8 cellular contexts compared by ENCODE assay signal in genomic region chr13:73765651-73766384, GRCh38.
DNase-seq lines count a peak whose midpoint lies in the region; ATAC-seq, FAIRE-seq and TF ChIP-seq lines count a peak whose summit lies in the region.

No MANE protein-coding gene starts in this region.

- H2AFZ ChIP-seq in trophoblast cell (ENCODE audit: insufficient read depth, low read length, poor library complexity): no peak overlapping the region

- H2BK120ac ChIP-seq in trophoblast cell (ENCODE audit: insufficient read depth, low read length, poor library complexity): no peak overlapping the region

- DNase-seq in GM19239 (ENCODE audit: insufficient read length, low spot score) (no peak), SK-MEL-5 (ENCODE audit: low read depth, low spot score) (peak; percentile 2), heart left ventricle (peak; percentile 86 to 93 (median 90)), trophoblast cell (no peak), testis (peak; percentile 84), urothelium cell line (ENCODE audit: low spot score) (no peak)
- DNase-seq in activated naive CD4-positive, alpha-beta T cell treated with anti-CD3 and anti-CD28 coated beads, Interleukin-2, amount 50 U/mL, for 72 hours (ENCODE audit: low spot score in 2 of 2): peak; percentile 65 to 78

- in situ Hi-C loops in SK-MEL-5 (cut with HindIII; ENCODE audit: low pct_unique_long_range_greater_than_20kb, low sequenced_read_pairs): no loop called here

- TF ChIP-seq POLR2A in heart left ventricle (IDR thresholded peaks at IDR 0.05) (no peak), testis (IDR thresholded peaks at IDR 0.05) (no peak)

- no peak for TF ChIP-seq CTCF in heart left ventricle (IDR thresholded peaks at IDR 0.05)
- no peak for TF ChIP-seq CTCF in testis (IDR thresholded peaks at IDR 0.05)

- H3K23ac ChIP-seq in trophoblast cell (ENCODE audit: low read length): no peak overlapping the region

- H3K4me1 ChIP-seq in heart left ventricle (peaks cover 8 to 37% (median 32%) of the 10 kb centered on the region in 12 donors), trophoblast cell (ENCODE audit: control insufficient read depth in 1 of 2, insufficient read depth in 2 of 2, low read length in 2 of 2) (no peaks in the 10 kb centered on the region), testis (peaks cover 13% of the 10 kb centered on the region)

- no peak overlapping the region for H2BK12ac ChIP-seq in trophoblast cell (ENCODE audit: low read length)

- H4K91ac ChIP-seq in trophoblast cell (ENCODE audit: low read depth, low read length): no peak overlapping the region

- intact Hi-C loops in heart left ventricle (cut with DNase I): loop anchor here in 2 of 10 donors (10.0 kb wide), 2 partner anchors 369 to 1449 kb away; partner anchors contain the start of gene KLF12 (in 2 of the 2)
- intact Hi-C loops in testis (cut with DNase I; ENCODE audit: low total_unique reads): no loop called here

- H3K36me3 ChIP-seq in heart left ventricle (peaks cover 0 to 10% (median 0%) of the 10 kb centered on the region in 9 donors), trophoblast cell (ENCODE audit: control insufficient read depth in 1 of 2, insufficient read depth in 2 of 2, low read length in 2 of 2) (no peaks in the 10 kb centered on the region), testis (ENCODE audit: low read depth, missing control alignments) (no peaks in the 10 kb centered on the region)

- H3K27me3 ChIP-seq in heart left ventricle (no peaks in the 10 kb centered on the region), trophoblast cell (ENCODE audit: insufficient read depth, low read length) (no peaks in the 10 kb centered on the region), testis (no peaks in the 10 kb centered on the region)

- no peak overlapping the region for H4K8ac ChIP-seq in trophoblast cell (ENCODE audit: low read depth, low read length)

- H3K27ac Mint-ChIP-seq in activated naive CD4-positive, alpha-beta T cell treated with anti-CD3 and anti-CD28 coated beads, Interleukin-2, amount 50 U/mL, for 72 hours: peak overlapping the region; percentile 96

- peaks cover 10 to 18% of the 10 kb centered on the region in 2 donors for H3K36me3 Mint-ChIP-seq in activated naive CD4-positive, alpha-beta T cell treated with anti-CD3 and anti-CD28 coated beads, Interleukin-2, amount 50 U/mL, for 72 hours

- H3K4ac ChIP-seq in trophoblast cell (ENCODE audit: low read depth, low read length): no peak overlapping the region

- no peak overlapping the region for H2AK5ac ChIP-seq in trophoblast cell (ENCODE audit: low read length)

- no peak overlapping the region for H3K18ac ChIP-seq in trophoblast cell (ENCODE audit: low read length)

- FAIRE-seq in GM19239 (lab: Jason Lieb, UNC): peak; percentile 94
- FAIRE-seq in urothelium cell line (lab: Jason Lieb, UNC): no peak

- no peaks in the 10 kb centered on the region for H3K79me2 ChIP-seq in trophoblast cell (ENCODE audit: control insufficient read depth, insufficient read depth, low read length, poor library complexity)

- H2BK5ac ChIP-seq in trophoblast cell (ENCODE audit: low read depth, low read length, poor library complexity): no peak overlapping the region

- H3K27ac ChIP-seq in heart left ventricle (peak overlapping the region; percentile 19 to 77 (median 66)), trophoblast cell (ENCODE audit: low read depth, low read length) (no peak overlapping the region), testis (peak overlapping the region in 1 of 2 donors; percentile 44)

- no peak overlapping the region for H4K12ac ChIP-seq in trophoblast cell (ENCODE audit: low read depth, low read length)

- peak overlapping the region; percentile 43 for H3K4me2 ChIP-seq in trophoblast cell (ENCODE audit: low read length)

- peaks cover 4 to 5% of the 10 kb centered on the region in 2 donors for H3K9me3 Mint-ChIP-seq in activated naive CD4-positive, alpha-beta T cell treated with anti-CD3 and anti-CD28 coated beads, Interleukin-2, amount 50 U/mL, for 72 hours

- no peak overlapping the region for H3K9ac ChIP-seq in trophoblast cell (ENCODE audit: low read length)

- no peaks in the 10 kb centered on the region for H3K79me1 ChIP-seq in trophoblast cell (ENCODE audit: low read length)

- 11 to 15% (median 12%) methylated on average over 12 of the region's 12 CpGs for WGBS in heart left ventricle, 4 donors
- WGBS in trophoblast cell (ENCODE audit: extremely low coverage, insufficient coverage, insufficient read length): no CpG with 5 or more reads among the region's 12 CpGs
- 6 to 7% methylated on average over 12 of the region's 12 CpGs for WGBS in testis, 2 donors

- H3K14ac ChIP-seq in trophoblast cell (ENCODE audit: low read length): no peak overlapping the region

- ATAC-seq in HG03520 (IDR thresholded peaks at IDR 0.05; ENCODE audit: unreplicated experiment): peak; percentile 64
- ATAC-seq in activated naive CD4-positive, alpha-beta T cell treated with anti-CD3 and anti-CD28 coated beads, Interleukin-2, amount 50 U/mL, for 72 hours: peak; percentile 91 to 92
- ATAC-seq in heart left ventricle: peak; percentile 68 to 88 (median 78)

- H3K9me3 ChIP-seq in heart left ventricle (no peaks in the 10 kb centered on the region), trophoblast cell (ENCODE audit: insufficient read depth, low read depth, low read length) (no peaks in the 10 kb centered on the region), testis (no peaks in the 10 kb centered on the region)

- H3K4me3 ChIP-seq in heart left ventricle: peak overlapping the region in 9 of 12 donors; percentile 8 to 34 (median 22)
- no peak overlapping the region for H3K4me3 ChIP-seq in trophoblast cell (ENCODE audit: low read depth, low read length)
- H3K4me3 ChIP-seq in testis: no peak overlapping the region

Comparison
In these comparisons a context has a peak if more than half of its experiments do, and no peak if none do; other contexts are left out.
1. DNase-seq: peak in SK-MEL-5 (single experiment), activated naive CD4-positive, alpha-beta T cell treated with anti-CD3 and anti-CD28 coated beads, Interleukin-2, amount 50 U/mL, for 72 hours (2 of 2), heart left ventricle (5 of 5) and testis (single experiment); none in GM19239 (single experiment), trophoblast cell (0 of 2) and urothelium cell line (single experiment).
2. H3K4me3 ChIP-seq: peak in heart left ventricle (9 of 12); none in trophoblast cell (single experiment) and testis (0 of 2).
3. Peak in every context shown above with its lines, with median percentiles within 50 percentile points of each other: ATAC-seq.